ENCODE assay signal across 8 cellular contexts in the genomic region with DNA sequence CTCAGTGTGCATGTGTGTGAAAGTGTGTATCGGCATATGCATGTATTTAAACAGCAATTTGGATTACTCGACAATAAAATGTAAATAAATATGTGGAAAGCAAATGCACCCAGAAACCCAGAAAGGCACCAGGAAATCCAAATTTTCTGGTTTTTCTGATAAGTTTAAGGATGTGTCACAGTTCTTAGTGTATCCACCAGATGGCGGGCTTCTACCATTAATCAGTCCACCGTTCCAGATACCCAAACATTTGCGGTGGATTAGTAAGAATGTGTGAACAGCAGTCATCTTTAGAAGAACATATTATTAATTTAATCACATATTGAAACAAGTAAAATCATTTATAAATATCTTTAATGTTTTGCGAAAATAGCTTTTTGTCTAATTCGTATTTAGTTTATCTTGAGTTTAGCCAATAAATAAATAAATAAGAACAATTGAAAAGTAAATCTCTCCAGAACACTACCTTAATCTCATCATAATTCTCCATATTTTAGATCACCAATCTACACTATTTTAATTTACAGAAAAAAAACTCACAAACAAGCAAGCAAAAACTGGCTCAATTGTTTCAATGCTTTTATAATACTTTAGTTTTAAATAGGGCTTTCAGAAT.
DNase-seq lines count a peak whose midpoint lies in the region; ATAC-seq and TF ChIP-seq lines count a peak whose summit lies in the region.

No MANE protein-coding gene starts in this region.

- BruUV-seq in Caco-2 (replicated peaks; lab: Mats Ljungman, UMichigan): no TSS peak

- H3K36me3 ChIP-seq in Caco-2 (ENCODE audit: control insufficient read depth, insufficient read depth, low read length) (no peaks in the 10 kb centered on the region), upper lobe of left lung (no peaks in the 10 kb centered on the region)

- DNase-seq in Caco-2: peak in 1 of 2 experiments; percentile 21
- peak; percentile 75 for DNase-seq in OCI-M1 (lab: John Stamatoyannopoulos, UW)
- peak; percentile 37 for DNase-seq in activated T-cell treated with anti-CD3 and anti-CD28 coated beads, Interleukin-2, amount 50 U/mL, for 24 hours
- peak; percentile 58 for DNase-seq in fibroblast of gingiva (ENCODE audit: low read depth)
- DNase-seq in non-pigmented ciliary epithelial cell (ENCODE audit: low read depth): peak; percentile 43
- DNase-seq in upper lobe of left lung: no peak

- H3K27me3 ChIP-seq in Caco-2 (replicated peaks; ENCODE audit: control insufficient read depth, insufficient read depth, low read length) (no peaks in the 10 kb centered on the region), upper lobe of left lung (no peaks in the 10 kb centered on the region)

- no peak overlapping the region for H3K27ac Mint-ChIP-seq in Caco-2 (ENCODE audit: unreplicated experiment)
- no peak overlapping the region for H3K27ac Mint-ChIP-seq in activated T-cell treated with anti-CD3 and anti-CD28 coated beads, Interleukin-2, amount 50 U/mL, for 24 hours

- H3K9me3 ChIP-seq in Caco-2 (no peaks in the 10 kb centered on the region), upper lobe of left lung (no peaks in the 10 kb centered on the region)

- TF ChIP-seq CTCF in Caco-2 (IDR thresholded peaks at IDR 0.05; ENCODE audit: insufficient read depth in 1 of 2, low read depth in 1 of 2, low read length in 1 of 2, severe bottlenecking in 1 of 2, unreplicated experiment in 1 of 2): peak; percentile 37 to 52
- TF ChIP-seq CTCF in upper lobe of left lung (IDR thresholded peaks at IDR 0.05): peak; percentile 50 to 78 (median 72)

- POLR2A ChIA-PET in Caco-2 (lab: Charles Lee): no interaction called here

- H3K4me1 Mint-ChIP-seq in Caco-2 (ENCODE audit: low read depth, unreplicated experiment): no peaks in the 10 kb centered on the region
- peaks cover 3% of the 10 kb centered on the region for H3K4me1 Mint-ChIP-seq in activated T-cell treated with anti-CD3 and anti-CD28 coated beads, Interleukin-2, amount 50 U/mL, for 24 hours (ENCODE audit: low read depth)

- intact Hi-C loops in Caco-2 (cut with micrococcal nuclease; ENCODE audit: unreplicated experiment): loop anchor here (1.0 to 10.0 kb wide), 4 partner anchors 296 to 1443 kb away; no protein-coding TSS in a partner anchor

- ATAC-seq in GM19455 (IDR thresholded peaks at IDR 0.05; ENCODE audit: unreplicated experiment) (peak; percentile 81), HG03575 (IDR thresholded peaks at IDR 0.05; ENCODE audit: extremely low read depth, insufficient number of reproducible peaks, low FRiP score, unreplicated experiment) (peak; percentile 81), upper lobe of left lung (ENCODE audit: low FRiP score in 2 of 2) (peak in 1 of 2 donors; percentile 87)

- no peak for TF ChIP-seq POLR2A in upper lobe of left lung (IDR thresholded peaks at IDR 0.05)

- no peaks in the 10 kb centered on the region for H3K9me3 Mint-ChIP-seq in Caco-2 (ENCODE audit: unreplicated experiment)
- no peaks in the 10 kb centered on the region for H3K9me3 Mint-ChIP-seq in activated T-cell treated with anti-CD3 and anti-CD28 coated beads, Interleukin-2, amount 50 U/mL, for 24 hours

- H3K27ac ChIP-seq in upper lobe of left lung: no peak overlapping the region

- H3K36me3 Mint-ChIP-seq in Caco-2 (ENCODE audit: insufficient read depth, unreplicated experiment): no peaks in the 10 kb centered on the region
- no peaks in the 10 kb centered on the region for H3K36me3 Mint-ChIP-seq in activated T-cell treated with anti-CD3 and anti-CD28 coated beads, Interleukin-2, amount 50 U/mL, for 24 hours (ENCODE audit: low read depth)

- WGBS in upper lobe of left lung, 2 donors: 5% methylated on average over 7 of the region's 7 CpGs

- CTCF ChIA-PET in Caco-2 (lab: Charles Lee): no interaction called here

- no peaks in the 10 kb centered on the region for H3K27me3 Mint-ChIP-seq in Caco-2 (ENCODE audit: insufficient read depth, unreplicated experiment)
- peaks cover 4% of the 10 kb centered on the region for H3K27me3 Mint-ChIP-seq in activated T-cell treated with anti-CD3 and anti-CD28 coated beads, Interleukin-2, amount 50 U/mL, for 24 hours

- no peak overlapping the region for H3K4me3 ChIP-seq in Caco-2 (ENCODE audit: low read depth, low read length)
- no peak overlapping the region for H3K4me3 ChIP-seq in upper lobe of left lung

- no peak for TF ChIP-seq EP300 in upper lobe of left lung (IDR thresholded peaks at IDR 0.05)

- H3K4me1 ChIP-seq in Caco-2: no peaks in the 10 kb centered on the region
- no peaks in the 10 kb centered on the region for H3K4me1 ChIP-seq in upper lobe of left lung

- no peak overlapping the region for H3K4me3 Mint-ChIP-seq in Caco-2 (ENCODE audit: unreplicated experiment)
- H3K4me3 Mint-ChIP-seq in activated T-cell treated with anti-CD3 and anti-CD28 coated beads, Interleukin-2, amount 50 U/mL, for 24 hours: no peak overlapping the region

Comparison
In these comparisons a context has a peak if more than half of its experiments do, and no peak if none do; other contexts are left out.
1. DNase-seq: peak in OCI-M1 (single experiment), activated T-cell treated with anti-CD3 and anti-CD28 coated beads, Interleukin-2, amount 50 U/mL, for 24 hours (single experiment), fibroblast of gingiva (single experiment) and non-pigmented ciliary epithelial cell (single experiment); none in upper lobe of left lung (0 of 2).